ENCODE assay signal across 10 cellular contexts in the genomic region with DNA sequence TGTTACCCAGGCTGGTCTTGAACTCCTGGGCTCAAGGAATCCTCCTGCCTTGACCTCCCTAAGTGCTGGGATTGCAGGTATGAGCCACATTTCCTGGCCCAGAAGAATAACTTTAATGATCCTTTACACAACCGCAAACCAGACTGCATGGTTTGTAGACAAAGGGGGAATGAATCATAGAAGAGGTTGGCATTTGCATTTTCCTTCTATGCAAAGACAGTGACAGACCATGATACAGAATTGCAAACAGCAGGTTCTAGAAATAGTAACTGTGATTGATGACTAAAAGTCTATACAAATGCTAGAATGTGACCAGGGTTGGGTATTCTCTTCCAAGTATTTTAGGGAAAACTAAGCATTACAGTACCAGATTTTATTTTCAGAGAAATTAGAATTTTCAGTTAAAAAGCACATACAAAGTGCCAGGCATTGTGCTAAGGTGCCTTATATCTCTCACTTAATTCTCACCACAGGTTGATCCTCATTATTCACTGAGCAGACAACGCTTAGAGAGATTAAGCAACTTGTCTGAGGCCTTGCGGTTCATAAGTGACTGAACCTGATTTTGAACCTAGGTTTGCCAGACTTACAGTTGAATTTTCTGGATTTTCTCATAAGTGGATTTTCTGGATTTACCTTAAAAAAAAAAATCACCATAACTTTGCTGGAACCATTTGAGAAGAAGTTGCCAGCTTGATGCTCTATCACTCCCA.
DNase-seq lines count a peak whose midpoint lies in the region; ATAC-seq and TF ChIP-seq lines count a peak whose summit lies in the region.
"Had no signal": no experiment of that assay in that cellular context is flagged by ENCODE, and none has a peak within 500 bp of the region (broad histone marks: within the 10 kb centered on the region; RNA-seq: fewer than 3 reads in every experiment).

No MANE protein-coding gene starts in this region.

- H3K4me1 ChIP-seq in SK-N-SH (ENCODE audit: control insufficient read depth in 1 of 2, insufficient read depth in 2 of 2, low read depth in 1 of 2, low read length in 1 of 2) (no peaks in the 10 kb centered on the region; a peak in 1 of 4 replicates), heart right ventricle (peaks cover 0 to 14% (median under 1%) of the 10 kb centered on the region in 9 donors)
- H3K4me1 ChIP-seq: uterus had no signal

- H3K9me3 ChIP-seq in SK-N-SH, result no peaks in the 10 kb centered on the region
- H3K9me3 ChIP-seq in heart right ventricle, result peaks cover 0 to 11% (median 0%) of the 10 kb centered on the region in 11 donors
- H3K9me3 ChIP-seq: uterus had no signal

- ATAC-seq in SK-N-SH treated with all-trans-retinoic acid at 6 μM for 48 hours (no peak), HG02798 (IDR thresholded peaks at IDR 0.05; ENCODE audit: poor library complexity, unreplicated experiment) (peak; percentile 56), HG03571 (IDR thresholded peaks at IDR 0.05; ENCODE audit: unreplicated experiment) (no peak), heart right ventricle (no peak), HG03342 (IDR thresholded peaks at IDR 0.05; ENCODE audit: unreplicated experiment) (no peak)

- no peak overlapping the region for H3K27ac ChIP-seq in SK-N-SH (ENCODE audit: low read depth in 2 of 2, low read length in 1 of 2)
- no peak overlapping the region for H3K27ac ChIP-seq in heart right ventricle
- H3K27ac ChIP-seq: uterus had no signal

- TF ChIP-seq RAD21 in SK-N-SH (IDR thresholded peaks at IDR 0.05; ENCODE audit: low read length), result no peak

- 94% methylated on average over 3 of the region's 3 CpGs for WGBS in SK-N-SH (ENCODE audit: low lambda C conversion rate)
- WGBS in heart right ventricle, 2 donors, result 98% methylated on average over 3 of the region's 3 CpGs

- H2AFZ ChIP-seq in SK-N-SH (ENCODE audit: low read depth), result no peak overlapping the region

- intact Hi-C loops in heart right ventricle (cut with DNase I), result loop anchor here in 1 of 10 donors (10.0 kb wide), 1 partner anchor 111 kb away; no protein-coding TSS in a partner anchor

- TF ChIP-seq CTCF in SK-N-SH (IDR thresholded peaks at IDR 0.05) (no peak), heart right ventricle (IDR thresholded peaks at IDR 0.05) (no peak)

- H3K4me3 ChIP-seq in SK-N-SH (ENCODE audit: low read depth in 2 of 2, low read length in 1 of 2), result no peak overlapping the region
- H3K4me3 ChIP-seq in heart right ventricle, result no peak overlapping the region
- H3K4me3 ChIP-seq: uterus had no signal

- no peak for DNase-seq in SK-N-SH
- peak; percentile 59 for DNase-seq in amniotic epithelial cell (ENCODE audit: low read depth)
- peak; percentile 11 for DNase-seq in putamen (ENCODE audit: low spot score)
- no peak for DNase-seq in heart right ventricle
- DNase-seq: activated CD4-positive, alpha-beta T cell treated with anti-CD3 and anti-CD28 coated beads for 1 hour; uterus had no signal

- POLR2A ChIA-PET in SK-N-SH (lab: Yijun Ruan, JAX), result no interaction called here

- H3K4me2 ChIP-seq in SK-N-SH, result no peak overlapping the region

- peaks cover 66% of the 10 kb centered on the region for H4K20me1 ChIP-seq in SK-N-SH (ENCODE audit: insufficient read depth)

- CTCF ChIA-PET in SK-N-SH (lab: Yijun Ruan, JAX), result no interaction called here

- H3K9me2 ChIP-seq in SK-N-SH, result no peaks in the 10 kb centered on the region

- no peak overlapping the region for H3K9ac ChIP-seq in SK-N-SH

- peaks cover 12% of the 10 kb centered on the region for H3F3A ChIP-seq in SK-N-SH (replicated peaks; ENCODE audit: insufficient read depth)

- peaks cover 92% of the 10 kb centered on the region for H3K79me2 ChIP-seq in SK-N-SH (ENCODE audit: insufficient read depth)

- H3K36me3 ChIP-seq in SK-N-SH (replicated peaks in 1 of 2; ENCODE audit: control insufficient read depth in 1 of 2, insufficient read depth in 2 of 2, low read length in 1 of 2), result peaks cover 4 to 8% of the 10 kb centered on the region in 2 experiments
- H3K36me3 ChIP-seq in heart right ventricle, result peaks cover 0 to 7% (median 0%) of the 10 kb centered on the region in 9 donors
- H3K36me3 ChIP-seq: uterus had no signal

- TF ChIP-seq EP300 in SK-N-SH (IDR thresholded peaks at IDR 0.05; ENCODE audit: borderline replicate concordance in 1 of 2, low read depth in 1 of 2, low read length in 1 of 2), result no peak

- H3K27me3 ChIP-seq in SK-N-SH (ENCODE audit: insufficient read depth) (no peaks in the 10 kb centered on the region), heart right ventricle (no peaks in the 10 kb centered on the region)
- H3K27me3 ChIP-seq: uterus had no signal

TF ChIP-seq in SK-N-SH, 30 proteins besides CTCF, POLR2A, EP300 and RAD21:
- TF ChIP-seq TEAD4 (IDR thresholded peaks at IDR 0.05; ENCODE audit: borderline replicate concordance, insufficient read depth) (no peak), EZH2phosphoT487 (IDR thresholded peaks at IDR 0.05; ENCODE audit: borderline replicate concordance, low read depth) (no peak), PBX3 (IDR thresholded peaks at IDR 0.05) (0 out of 2 replicates have a peak, but pooled peaks have one; percentile 18)

TF ChIP-seq in SK-N-SH treated with all-trans-retinoic acid at 6 μM for 48 hours, 23 proteins besides CTCF, POLR2A, EP300 and RAD21 (continues in another document):
- TF ChIP-seq TSHZ2 (CRISPR knock-in tag; IDR thresholded peaks at IDR 0.05), result no peak
- no peak for TF ChIP-seq GLIS3 (CRISPR knock-in tag; IDR thresholded peaks at IDR 0.05)
- TF ChIP-seq, protein P1, sequence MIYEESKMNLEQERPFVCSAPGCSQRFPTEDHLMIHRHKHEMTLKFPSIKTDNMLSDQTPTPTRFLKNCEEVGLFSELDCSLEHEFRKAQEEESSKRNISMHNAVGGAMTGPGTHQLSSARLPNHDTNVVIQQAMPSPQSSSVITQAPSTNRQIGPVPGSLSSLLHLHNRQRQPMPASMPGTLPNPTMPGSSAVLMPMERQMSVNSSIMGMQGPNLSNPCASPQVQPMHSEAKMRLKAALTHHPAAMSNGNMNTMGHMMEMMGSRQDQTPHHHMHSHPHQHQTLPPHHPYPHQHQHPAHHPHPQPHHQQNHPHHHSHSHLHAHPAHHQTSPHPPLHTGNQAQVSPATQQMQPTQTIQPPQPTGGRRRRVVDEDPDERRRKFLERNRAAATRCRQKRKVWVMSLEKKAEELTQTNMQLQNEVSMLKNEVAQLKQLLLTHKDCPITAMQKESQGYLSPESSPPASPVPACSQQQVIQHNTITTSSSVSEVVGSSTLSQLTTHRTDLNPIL (CRISPR knock-in tag; IDR thresholded peaks at IDR 0.05; ENCODE audit: low read depth), result no peak
- no peak for TF ChIP-seq CSDC2 (CRISPR knock-in tag; IDR thresholded peaks at IDR 0.05)
- TF ChIP-seq OSR1 (CRISPR knock-in tag; IDR thresholded peaks at IDR 0.05), result no peak
- no peak for TF ChIP-seq ZNF565 (CRISPR knock-in tag; conservative IDR thresholded peaks at IDR 0.05; ENCODE audit: low read depth)
- TF ChIP-seq ZC3H10 (CRISPR knock-in tag; IDR thresholded peaks at IDR 0.05), result no peak
- TF ChIP-seq TOX (CRISPR knock-in tag; IDR thresholded peaks at IDR 0.05; ENCODE audit: borderline replicate concordance), result no peak
- no peak for TF ChIP-seq ZNF8 (CRISPR knock-in tag; IDR thresholded peaks at IDR 0.05)
- no peak for TF ChIP-seq ZFP30 (CRISPR knock-in tag; IDR thresholded peaks at IDR 0.05)
- TF ChIP-seq ESRRG (CRISPR knock-in tag; IDR thresholded peaks at IDR 0.05), result no peak
- no peak for TF ChIP-seq PPARA (CRISPR knock-in tag; IDR thresholded peaks at IDR 0.05; ENCODE audit: borderline replicate concordance)
- TF ChIP-seq CSRNP3 (CRISPR knock-in tag; IDR thresholded peaks at IDR 0.05), result no peak

Comparison
In these comparisons a context has a peak if more than half of its experiments do, and no peak if none do; other contexts are left out.
1. DNase-seq: peak in amniotic epithelial cell (single experiment) and putamen (single experiment); none in SK-N-SH (single experiment) and heart right ventricle (0 of 2).